In the genomic region with DNA sequence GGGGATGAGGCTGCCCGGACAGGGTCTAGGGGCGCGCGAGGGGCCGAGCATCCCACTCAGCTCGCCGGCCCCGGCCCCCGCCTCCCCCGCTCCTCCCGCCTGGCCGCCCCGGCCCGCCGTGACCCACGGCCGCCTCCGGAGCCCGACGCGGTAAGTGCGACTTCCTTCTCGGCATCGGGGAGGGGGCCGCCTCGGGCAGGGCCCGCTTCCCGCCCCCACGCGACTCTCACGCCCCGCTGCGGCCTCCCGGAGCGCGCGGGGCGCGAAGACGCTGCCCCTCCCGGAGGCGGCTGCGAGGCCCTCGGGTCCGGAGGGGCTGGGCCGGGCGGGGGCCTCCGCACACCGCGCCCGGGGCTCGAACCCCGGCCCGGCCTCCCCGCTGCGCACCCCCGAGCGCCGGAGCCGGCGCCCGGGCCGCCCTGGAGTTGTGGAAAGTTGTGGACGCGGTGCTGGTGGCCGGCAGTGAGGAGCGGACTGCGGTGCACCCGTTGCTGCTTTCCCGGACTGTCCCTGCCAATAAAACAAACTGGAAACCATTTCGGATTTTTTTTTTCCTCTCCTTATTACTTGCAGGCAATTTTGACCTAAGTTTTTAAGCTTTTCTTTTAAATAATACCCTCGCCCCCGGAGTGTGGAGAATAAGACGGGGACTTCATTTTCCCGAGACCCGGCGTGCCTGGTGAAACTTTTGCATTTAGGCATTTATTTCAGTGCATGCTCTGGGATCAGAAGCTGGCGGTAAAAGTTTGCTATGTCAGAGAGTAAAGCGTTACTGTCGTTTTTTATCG, we compare ENCODE assay signal across 8 cellular contexts. TPM values are rescaled to one million over a fixed set of nuclear protein-coding genes. Genes with fewer than 3 reads are reported as not detected.
DNase-seq lines count a peak whose midpoint lies in the region; ATAC-seq and TF ChIP-seq lines count a peak whose summit lies in the region.

No MANE protein-coding gene starts in this region.

- H3K9me3 ChIP-seq in duodenal mucosa (ENCODE audit: control insufficient read depth in 1 of 2, low read length in 2 of 2) (no peaks in the 10 kb centered on the region), lower lobe of right lung (no peaks in the 10 kb centered on the region)

- no peaks in the 10 kb centered on the region for H3K36me3 Mint-ChIP-seq in T-cell

- H3K27ac ChIP-seq in duodenal mucosa (ENCODE audit: low read depth, low read length) = peak overlapping the region; percentile 67
- peak overlapping the region; percentile 88 for H3K27ac ChIP-seq in lower lobe of right lung
- peak overlapping the region; percentile 83 for H3K27ac ChIP-seq in substantia nigra (ENCODE audit: low read depth, low read length, poor library complexity, severe bottlenecking)

- peak overlapping the region; percentile 67 to 71 for H3K4me3 ChIP-seq in duodenal mucosa (ENCODE audit: low read depth in 1 of 2, low read length in 2 of 2)
- H3K4me3 ChIP-seq in lower lobe of right lung = peak overlapping the region; percentile 66

- no peak for TF ChIP-seq CTCF in lower lobe of right lung (IDR thresholded peaks at IDR 0.05)

- peak overlapping the region in 1 of 2 donors; percentile 62 for H3K9ac ChIP-seq in duodenal mucosa (ENCODE audit: low read depth in 1 of 2, low read length in 2 of 2)

- H3K4me3 Mint-ChIP-seq in T-cell = peak overlapping the region; percentile 90 to 94 (median 90)

- ATAC-seq in HG03025 (IDR thresholded peaks at IDR 0.05; ENCODE audit: low FRiP score, unreplicated experiment) (peak; percentile 38), T-cell (replicated peaks in 1 of 4) (peak; percentile 16 to 60 (median 54)), lower lobe of right lung (peak in 1 of 2 donors; percentile 37)

- H3K36me3 ChIP-seq in duodenal mucosa (ENCODE audit: control insufficient read depth in 1 of 2, insufficient read depth in 2 of 2, low read length in 2 of 2) (no peaks in the 10 kb centered on the region), lower lobe of right lung (no peaks in the 10 kb centered on the region)

- H3K27me3 ChIP-seq in duodenal mucosa (ENCODE audit: control insufficient read depth in 1 of 2, insufficient read depth in 2 of 2, low read length in 2 of 2) (no peaks in the 10 kb centered on the region), lower lobe of right lung (ENCODE audit: low read depth) (no peaks in the 10 kb centered on the region)

- H3K9me3 Mint-ChIP-seq in T-cell = no peaks in the 10 kb centered on the region

- peak overlapping the region; percentile 84 to 94 for H3K27ac Mint-ChIP-seq in T-cell

- peaks cover 47 to 56% (median 54%) of the 10 kb centered on the region in 3 donors for H3K4me1 Mint-ChIP-seq in T-cell

- H3K27me3 Mint-ChIP-seq in T-cell = no peaks in the 10 kb centered on the region

- DNase-seq in activated gamma-delta T cell treated with Interleukin-2 at 50 U/mL for 16 hours (peak; percentile 30), activated gamma-delta T cell (lab: John Stamatoyannopoulos, UW) (no peak), T-cell (peak in 18 of 34 experiments; percentile 13 to 47 (median 35)), lower lobe of right lung (peak; percentile 69), substantia nigra (lab: John Stamatoyannopoulos, UW) (peak in 20 of 49 donors; percentile 24 to 81 (median 58)), NCI-H128 (lab: John Stamatoyannopoulos, UW; ENCODE audit: unreplicated experiment) (no peak)

- peaks cover 0 to 19% of the 10 kb centered on the region in 2 donors for H3K4me1 ChIP-seq in duodenal mucosa (ENCODE audit: control insufficient read depth in 1 of 2, insufficient read depth in 2 of 2, low read length in 2 of 2)
- peaks cover 51% of the 10 kb centered on the region for H3K4me1 ChIP-seq in lower lobe of right lung

- CTCF ChIA-PET in T-cell (lab: Charles Lee) = interaction anchor here (0.7 to 3.0 kb wide), 9 partner anchors 14 to 910 kb away, joined by 3 to 28 read pairs (median 7); partner anchors contain the start of gene TMEM156 (in 1 of the 2)

- intact Hi-C loops in lower lobe of right lung (cut with DNase I) = no loop called here

- POLR2A ChIA-PET in T-cell (lab: Charles Lee) = interaction anchor here (0.7 to 1.1 kb wide), 6 partner anchors 10 to 413 kb away, joined by 3 to 15 read pairs (median 10); partner anchors contain the start of gene RPL9 (in 1 of the 2)

RNA-seq across cellular contexts. Expression of gene TMEM156, which starts 12.9 kb away (rescaled TPM):
- total RNA-seq in T-cell (10 to 100 TPM in 3 of 5 donors, 1 to 10 TPM in 2; 7.5 to 23.1 (median 12.5) TPM), lower lobe of right lung (0.62 TPM)

RNA-seq across cellular contexts. Expression of gene KLHL5, which starts 16.9 kb away (rescaled TPM):
- 10 to 100 TPM; 17.1 to 26.3 (median 18.6) TPM for total RNA-seq in T-cell
- total RNA-seq in lower lobe of right lung = 28.8 TPM

Comparison
In these comparisons a context has a peak if more than half of its experiments do, and no peak if none do; other contexts are left out.
1. DNase-seq: peak in activated gamma-delta T cell treated with Interleukin-2 at 50 U/mL for 16 hours (single experiment), T-cell (18 of 34) and lower lobe of right lung (single experiment); none in activated gamma-delta T cell (single experiment) and NCI-H128 (single experiment).
2. Peak in every context shown above with its lines, with median percentiles within 50 percentile points of each other: H3K27ac ChIP-seq.